In the genomic region with DNA sequence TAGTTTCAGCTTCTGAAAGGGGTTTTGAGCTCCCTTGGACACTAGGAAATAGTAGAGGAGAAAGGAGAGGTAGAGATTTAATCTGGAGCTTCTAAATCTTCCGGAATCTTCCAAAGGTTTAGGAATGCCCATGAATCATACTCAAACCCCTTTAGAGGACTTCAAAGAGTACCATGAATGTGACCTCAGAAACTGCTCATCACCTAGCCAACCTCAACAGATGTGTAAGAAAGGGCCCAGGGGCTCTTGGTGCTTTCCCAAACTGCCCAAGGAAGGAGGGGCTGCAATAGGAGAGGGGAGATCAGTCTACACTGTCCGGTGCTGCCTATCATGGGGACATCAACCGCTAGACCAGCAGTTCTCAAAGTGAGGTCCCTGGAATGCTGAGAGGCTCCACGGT, we compare ENCODE assay signal across 21 cellular contexts.
"Had no signal": no experiment of that assay in that cellular context is flagged by ENCODE, and none has a peak within 500 bp of the region (broad histone marks: within the 10 kb centered on the region; RNA-seq: fewer than 3 reads in every experiment).

No MANE protein-coding gene starts in this region.

- H3K36me3 ChIP-seq: esophagus muscularis mucosa, heart right ventricle, right lobe of liver had no signal

- H3K27me3 Mint-ChIP-seq: activated CD4-positive, alpha-beta T cell treated with anti-CD3 and anti-CD28 coated beads for 36 hours; activated CD8-positive, alpha-beta memory T cell treated with anti-CD3 and anti-CD28 coated beads, Interleukin-2, amount 10 ng/mL, durations not matched to agents 7 days and 5 days; naive thymus-derived CD8-positive, alpha-beta T cell; stimulated activated naive CD8-positive, alpha-beta T cell treated with anti-CD3 and anti-CD28 coated beads, Interleukin-15, Interleukin-2, amounts not matched to agents 100 ng/mL and 50 ng/mL, for 24 hours had no signal

- H3K27ac Mint-ChIP-seq: activated CD4-positive, alpha-beta T cell treated with anti-CD3 and anti-CD28 coated beads for 36 hours; activated CD8-positive, alpha-beta memory T cell treated with anti-CD3 and anti-CD28 coated beads, Interleukin-2, amount 10 ng/mL, durations not matched to agents 7 days and 5 days; activated CD8-positive, alpha-beta T cell treated with anti-CD3 and anti-CD28 coated beads, Interleukin-2, amount 10 ng/mL, durations not matched to agents 7 days and 5 days; activated naive CD4-positive, alpha-beta T cell treated with anti-CD3 and anti-CD28 coated beads, Interleukin-2, amount 50 U/mL, for 72 hours; activated T-helper 2 cell treated with anti-CD3 and anti-CD28 coated beads, Interferon-gamma antibody, Interleukin-2, Interleukin-4, amounts not matched to agents 10 μg/mL and 5 μg/mL and 100 μg/mL, durations not matched to agents 14 hours and 24 hours and 36 hours; naive thymus-derived CD8-positive, alpha-beta T cell; stimulated activated naive CD8-positive, alpha-beta T cell treated with anti-CD3 and anti-CD28 coated beads, Interleukin-15, Interleukin-2, amounts not matched to agents 100 ng/mL and 50 ng/mL, for 24 hours; T-helper 2 cell treated with Interferon-gamma antibody and Interleukin-4, amounts not matched to agents 5 μg/mL and 100 μg/mL, for 36 hours had no signal

- H3K4me3 Mint-ChIP-seq: activated CD4-positive, alpha-beta T cell treated with anti-CD3 and anti-CD28 coated beads for 36 hours; activated CD8-positive, alpha-beta memory T cell treated with anti-CD3 and anti-CD28 coated beads, Interleukin-2, amount 10 ng/mL, durations not matched to agents 7 days and 5 days; activated CD8-positive, alpha-beta T cell treated with anti-CD3 and anti-CD28 coated beads, Interleukin-2, amount 10 ng/mL, durations not matched to agents 7 days and 5 days; central memory CD8-positive, alpha-beta T cell; naive thymus-derived CD8-positive, alpha-beta T cell; stimulated activated naive CD8-positive, alpha-beta T cell treated with anti-CD3 and anti-CD28 coated beads, Interleukin-15, Interleukin-2, amounts not matched to agents 100 ng/mL and 50 ng/mL, for 24 hours; T-helper 2 cell treated with Interferon-gamma antibody and Interleukin-4, amounts not matched to agents 5 μg/mL and 100 μg/mL, for 36 hours had no signal

- H3K27me3 ChIP-seq: esophagus muscularis mucosa, foreskin keratinocyte, heart right ventricle, right lobe of liver had no signal

- H3K9me3 Mint-ChIP-seq: activated T-helper 2 cell treated with anti-CD3 and anti-CD28 coated beads, Interferon-gamma antibody, Interleukin-2, Interleukin-4, amounts not matched to agents 10 μg/mL and 5 μg/mL and 100 μg/mL, durations not matched to agents 14 hours and 24 hours and 36 hours; central memory CD8-positive, alpha-beta T cell; naive thymus-derived CD8-positive, alpha-beta T cell; T-helper 2 cell treated with Interferon-gamma antibody and Interleukin-4, amounts not matched to agents 5 μg/mL and 100 μg/mL, for 36 hours had no signal

- H3K4me1 Mint-ChIP-seq: central memory CD8-positive, alpha-beta T cell had no signal

- H3K4me3 ChIP-seq: esophagus muscularis mucosa, heart right ventricle, right lobe of liver had no signal

- ATAC-seq: activated CD4-positive, alpha-beta T cell treated with anti-CD3 and anti-CD28 coated beads for 36 hours; activated CD8-positive, alpha-beta memory T cell treated with anti-CD3 and anti-CD28 coated beads, Interleukin-2, amount 10 ng/mL, durations not matched to agents 7 days and 5 days; activated CD8-positive, alpha-beta T cell treated with anti-CD3 and anti-CD28 coated beads, Interleukin-2, amount 10 ng/mL, durations not matched to agents 7 days and 5 days; activated naive CD4-positive, alpha-beta T cell treated with anti-CD3 and anti-CD28 coated beads, Interleukin-2, amount 50 U/mL, for 72 hours; foreskin keratinocyte; heart right ventricle; left ventricle myocardium superior; naive thymus-derived CD8-positive, alpha-beta T cell; right lobe of liver had no signal

- H3K27ac ChIP-seq: esophagus muscularis mucosa, foreskin keratinocyte, heart right ventricle had no signal

- H3K9me3 ChIP-seq: esophagus muscularis mucosa, heart right ventricle, right lobe of liver had no signal

- H3K36me3 Mint-ChIP-seq: activated CD8-positive, alpha-beta memory T cell treated with anti-CD3 and anti-CD28 coated beads, Interleukin-2, amount 10 ng/mL, durations not matched to agents 7 days and 5 days; activated naive CD4-positive, alpha-beta T cell treated with anti-CD3 and anti-CD28 coated beads, Interleukin-2, amount 50 U/mL, for 72 hours; naive thymus-derived CD8-positive, alpha-beta T cell had no signal

- DNase-seq: activated CD4-positive, alpha-beta T cell treated with anti-CD3 and anti-CD28 coated beads for 36 hours; activated CD4-positive, CD25-positive, alpha-beta regulatory T cell; activated CD8-positive, alpha-beta memory T cell treated with anti-CD3 and anti-CD28 coated beads, Interleukin-2, amount 10 ng/mL, durations not matched to agents 7 days and 5 days; activated CD8-positive, alpha-beta T cell treated with anti-CD3 and anti-CD28 coated beads, Interleukin-2, amount 10 ng/mL, durations not matched to agents 7 days and 5 days; activated naive CD4-positive, alpha-beta T cell; activated T-cell treated with anti-CD3 and anti-CD28 coated beads, Interleukin-2, amount 50 U/mL, for 48 hours; dermis blood vessel endothelial cell; effector CD4-positive, alpha-beta T cell; foreskin keratinocyte; heart right ventricle; left ventricle myocardium superior; naive thymus-derived CD8-positive, alpha-beta T cell; right lobe of liver; stimulated activated CD4-positive, alpha-beta T cell treated with anti-CD3 and anti-CD28 coated beads, Interleukin-2, amount 100 ng/mL, for 48 hours; T-helper 1 cell had no signal
